In genomic region chr18:70250781-70251180, GRCh38 we compare ENCODE assay signal across 22 cellular contexts. TPM values are rescaled to one million over a fixed set of nuclear protein-coding genes. Genes with fewer than 3 reads are reported as not detected.
DNase-seq lines count a peak whose midpoint lies in the region; ATAC-seq and TF ChIP-seq lines count a peak whose summit lies in the region.
"Had no signal": no experiment of that assay in that cellular context is flagged by ENCODE, and none has a peak within 500 bp of the region (broad histone marks: within the 10 kb centered on the region; RNA-seq: fewer than 3 reads in every experiment).

No MANE protein-coding gene starts in this region.

- ATAC-seq in CD8-positive, alpha-beta T cell: no peak
- ATAC-seq in mucosa of descending colon: peak; percentile 12
- no peak for ATAC-seq in HG03469 (IDR thresholded peaks at IDR 0.05; ENCODE audit: unreplicated experiment)
- ATAC-seq: GM12878, HepG2 had no signal

- H3K36me3 ChIP-seq in CD8-positive, alpha-beta T cell (ENCODE audit: insufficient read depth, low read length): no peaks in the 10 kb centered on the region
- H3K36me3 ChIP-seq in mucosa of descending colon (ENCODE audit: low read depth): no peaks in the 10 kb centered on the region
- H3K36me3 ChIP-seq: BE2C had no signal

- no peaks in the 10 kb centered on the region for H3K36me3 Mint-ChIP-seq in CD8-positive, alpha-beta T cell
- H3K36me3 Mint-ChIP-seq: CD4-positive, CD25-positive, alpha-beta regulatory T cell had no signal

- no peaks in the 10 kb centered on the region for H3K27me3 ChIP-seq in CD8-positive, alpha-beta T cell (ENCODE audit: insufficient read depth, low read length)
- H3K27me3 ChIP-seq: BE2C had no signal

- H3K27ac ChIP-seq in CD8-positive, alpha-beta T cell (ENCODE audit: low read depth, low read length): no peak overlapping the region
- no peak overlapping the region for H3K27ac ChIP-seq in substantia nigra (ENCODE audit: low read depth, low read length, poor library complexity, severe bottlenecking)
- H3K27ac ChIP-seq: GM23248 had no signal

- POLR2A ChIA-PET in CD8-positive, alpha-beta T cell (lab: Charles Lee): no interaction called here

- H3K27me3 Mint-ChIP-seq in CD8-positive, alpha-beta T cell (ENCODE audit: low read depth): no peaks in the 10 kb centered on the region
- H3K27me3 Mint-ChIP-seq: IgD-negative memory B cell had no signal

- no peak overlapping the region for H3K4me3 Mint-ChIP-seq in CD8-positive, alpha-beta T cell
- H3K4me3 Mint-ChIP-seq: CD4-positive, CD25-positive, alpha-beta regulatory T cell; IgD-negative memory B cell had no signal

- no peaks in the 10 kb centered on the region for H3K9me3 ChIP-seq in CD8-positive, alpha-beta T cell (ENCODE audit: low read length)
- no peaks in the 10 kb centered on the region for H3K9me3 ChIP-seq in mucosa of descending colon
- H3K9me3 ChIP-seq: BE2C, Caco-2 had no signal

- H3K27ac Mint-ChIP-seq in CD8-positive, alpha-beta T cell: peak overlapping the region; percentile 41
- H3K27ac Mint-ChIP-seq: CD4-positive, CD25-positive, alpha-beta regulatory T cell; IgD-negative memory B cell had no signal

- no peak overlapping the region for H3K4me3 ChIP-seq in CD8-positive, alpha-beta T cell (ENCODE audit: low read depth, low read length)
- no peak overlapping the region for H3K4me3 ChIP-seq in mucosa of descending colon
- H3K4me3 ChIP-seq: GM12878, GM23248 had no signal

- CTCF ChIA-PET in CD8-positive, alpha-beta T cell (lab: Charles Lee): no interaction called here

- intact Hi-C loops in CD8-positive, alpha-beta T cell (cut with DNase I, micrococcal nuclease): no loop called here
- intact Hi-C loops in mucosa of descending colon (cut with DNase I, micrococcal nuclease): no loop called here

- no peak for DNase-seq in CD8-positive, alpha-beta T cell
- peak; percentile 75 for DNase-seq in DMS114 treated with DMSO at 0.1 percent for 48 hours (lab: John Stamatoyannopoulos, UW; ENCODE audit: unreplicated experiment)
- peak; percentile 23 for DNase-seq in NCI-H345 treated with DMSO at 0.1 percent for 48 hours (lab: John Stamatoyannopoulos, UW; ENCODE audit: unreplicated experiment)
- DNase-seq in mucosa of descending colon: no peak
- DNase-seq in HUDEP-2 (lab: John Stamatoyannopoulos, UW; ENCODE audit: unreplicated experiment in 76 of 76): no peak
- no peak for DNase-seq in substantia nigra (lab: John Stamatoyannopoulos, UW)
- DNase-seq in SW 1271 (lab: John Stamatoyannopoulos, UW): no peak
- DNase-seq: ACHN; BE2C; C1 segment of cervical spinal cord; Caco-2; CD4-positive, CD25-positive, alpha-beta regulatory T cell; DMS153; DND-41; EL; GM23248; HCEC 1CT; KG1 had no signal

- TF ChIP-seq CTCF in CD8-positive, alpha-beta T cell (IDR thresholded peaks at IDR 0.05): no peak
- TF ChIP-seq CTCF in mucosa of descending colon (IDR thresholded peaks at IDR 0.05): no peak

- no peaks in the 10 kb centered on the region for H3K9me3 Mint-ChIP-seq in CD8-positive, alpha-beta T cell

- H3K4me1 Mint-ChIP-seq in CD8-positive, alpha-beta T cell (ENCODE audit: low read depth): no peaks in the 10 kb centered on the region
- H3K4me1 Mint-ChIP-seq: CD4-positive, CD25-positive, alpha-beta regulatory T cell; IgD-negative memory B cell had no signal

- no peaks in the 10 kb centered on the region for H3K4me1 ChIP-seq in CD8-positive, alpha-beta T cell (ENCODE audit: insufficient read depth, low read length)
- no peaks in the 10 kb centered on the region for H3K4me1 ChIP-seq in mucosa of descending colon (ENCODE audit: low read depth)
- H3K4me1 ChIP-seq: BE2C, Caco-2 had no signal

RNA-seq across cellular contexts. Expression of gene SOCS6, which starts 38.1 kb away (rescaled TPM):
- total RNA-seq in CD8-positive, alpha-beta T cell: 1 to 10 TPM in 1 of 2 experiments, under 1 TPM in 1; 0.90 to 1.2 TPM
- 10 to 100 TPM; 37.2 to 49.6 (median 39.7) TPM for total RNA-seq in mucosa of descending colon

RNA-seq across cellular contexts. Expression of gene RTTN, which starts 45.3 kb away (rescaled TPM):
- 10 to 100 TPM; 20.2 to 21.9 TPM for total RNA-seq in CD8-positive, alpha-beta T cell
- 10 to 100 TPM; 13.0 to 15.3 (median 15.2) TPM for total RNA-seq in mucosa of descending colon

Comparison
In these comparisons a context has a peak if more than half of its experiments do, and no peak if none do; other contexts are left out.
1. DNase-seq: peak in DMS114 treated with DMSO at 0.1 percent for 48 hours (single experiment) and NCI-H345 treated with DMSO at 0.1 percent for 48 hours (single experiment); none in CD8-positive, alpha-beta T cell (0 of 7), mucosa of descending colon (0 of 3), HUDEP-2 (0 of 76), substantia nigra (0 of 49) and SW 1271 (0 of 2).
2. RNA of gene SOCS6, which starts 38.1 kb away (total RNA-seq): 37.2 to 49.6 TPM in mucosa of descending colon; 0.90 to 1.2 TPM in CD8-positive, alpha-beta T cell; every median in the first group is over 10 times any median in the second.